In the genomic region with DNA sequence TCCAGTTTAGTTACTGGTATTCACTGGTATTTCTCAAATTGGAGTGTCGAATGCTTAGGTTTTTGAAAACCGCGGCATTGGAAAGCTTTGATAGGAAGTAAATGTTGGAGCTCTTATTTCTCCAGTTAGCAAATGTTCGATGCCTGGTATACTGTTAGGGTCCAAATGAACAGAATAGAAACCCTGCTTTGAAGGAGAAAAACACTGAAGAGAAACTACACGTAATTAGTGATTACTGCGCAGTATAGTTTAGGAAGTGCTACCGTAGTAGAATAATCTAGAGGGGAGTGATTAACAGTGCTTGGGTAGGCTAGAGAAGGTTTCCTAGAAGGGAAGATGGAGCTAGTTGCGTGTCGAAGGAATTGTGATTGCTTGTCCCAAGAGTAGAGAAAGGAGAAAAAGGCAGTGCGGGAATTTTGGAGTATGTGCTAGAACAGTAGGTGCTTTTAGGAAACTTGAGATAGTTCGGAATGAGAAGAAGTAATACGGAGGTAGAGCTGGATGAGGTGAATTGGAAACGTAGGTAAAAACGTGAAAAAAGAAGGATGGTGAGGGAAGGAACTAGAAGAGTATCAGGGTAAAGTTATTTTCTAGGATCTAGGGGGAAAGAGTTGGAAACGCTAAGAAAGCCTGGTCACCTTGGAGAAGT, we compare ENCODE assay signal across 8 cellular contexts. TPM values are rescaled to one million over a fixed set of nuclear protein-coding genes. Genes with fewer than 3 reads are reported as not detected.
DNase-seq lines count a peak whose midpoint lies in the region; ATAC-seq, FAIRE-seq and TF ChIP-seq lines count a peak whose summit lies in the region.

No MANE protein-coding gene starts in this region.

- TF ChIP-seq POLR2A in K562 (conservative IDR thresholded peaks at IDR 0.05), result no peak

- ATAC-seq in stimulated activated naive CD8-positive, alpha-beta T cell treated with anti-CD3 and anti-CD28 coated beads, Interleukin-15, Interleukin-2, amounts not matched to agents 100 U/mL and 50 U/mL, for 24 hours, result no peak
- ATAC-seq in K562 (0 out of 3 replicates have a peak, but pooled peaks have one; percentile 1), HG03159 (IDR thresholded peaks at IDR 0.05; ENCODE audit: unreplicated experiment) (no peak)

- H3K9ac ChIP-seq in K562 (ENCODE audit: insufficient read depth in 1 of 2, low read depth in 2 of 2, low read length in 2 of 2), result peak overlapping the region; percentile 96 to 99

- TF ChIP-seq RAD21 in K562 (CRISPR knock-in tag; conservative IDR thresholded peaks at IDR 0.05 in 1 of 2, IDR thresholded peaks at IDR 0.05 in 1 of 2), result no peak

- H3K9me1 ChIP-seq in K562 (ENCODE audit: control insufficient read depth, insufficient read depth, low read length), result no peaks in the 10 kb centered on the region

- POLR2A ChIA-PET in K562 (lab: Yijun Ruan, JAX), result interaction anchor here (0.7 to 3.8 kb wide), 15 partner anchors 9 to 647 kb away, joined by 3 to 20 read pairs (median 4); a partner anchor contains a TSS

- no peaks in the 10 kb centered on the region for H3K27me3 ChIP-seq in K562 (ENCODE audit: control insufficient read depth in 2 of 2, insufficient read depth in 2 of 2, low read length in 2 of 2)

- CTCF ChIA-PET in K562 (lab: Yijun Ruan, JAX; ENCODE audit: low intra/inter-chr PET ratio), result no interaction called here

- BruUV-seq in K562 (replicated peaks; lab: Mats Ljungman, UMichigan), result no TSS peak

- no peak for DNase-seq in stimulated activated naive CD8-positive, alpha-beta T cell treated with anti-CD3 and anti-CD28 coated beads, Interleukin-15, Interleukin-2, amounts not matched to agents 100 U/mL and 50 U/mL, for 24 hours
- DNase-seq in K562 (ENCODE audit: extremely low read depth in 1 of 4, low spot score in 3 of 4) (no peak), mesothelial cell of epicardium (ENCODE audit: low spot score in 2 of 2, unreplicated experiment in 2 of 2) (no peak), DMS114 treated with DMSO at 0.1 percent for 48 hours (lab: John Stamatoyannopoulos, UW; ENCODE audit: unreplicated experiment) (no peak), NCI-H82 treated with DMSO at 0.1 percent for 48 hours (lab: John Stamatoyannopoulos, UW; ENCODE audit: unreplicated experiment) (no peak), NCI-H82 (lab: John Stamatoyannopoulos, UW) (no peak)

- FAIRE-seq in K562 (lab: Jason Lieb, UNC), result no peak

- no peaks in the 10 kb centered on the region for H3K9me3 ChIP-seq in K562 (replicated peaks; ENCODE audit: control insufficient read depth, insufficient read depth, low read depth, low read length)

- H4K20me1 ChIP-seq in K562 (replicated peaks; ENCODE audit: control insufficient read depth, insufficient read depth, low read length), result peaks cover 6% of the 10 kb centered on the region; the same call in 1 of the 2 replicates

- intact Hi-C loops in K562 (cut with micrococcal nuclease), result loop anchor here (5.0 kb wide), 1 partner anchor 451 kb away; no protein-coding TSS in a partner anchor

- H3K4me1 ChIP-seq in K562 (replicated peaks in 1 of 2; ENCODE audit: control insufficient read depth in 2 of 2, insufficient read depth in 2 of 2, low read length in 2 of 2), result peaks cover 4 to 14% of the 10 kb centered on the region in 2 experiments; a peak in 4 of 5 replicates

- no peak for TF ChIP-seq EP300 in K562 (IDR thresholded peaks at IDR 0.05; ENCODE audit: low read length)

- H3K9me3 Mint-ChIP-seq in stimulated activated naive CD8-positive, alpha-beta T cell treated with anti-CD3 and anti-CD28 coated beads, Interleukin-15, Interleukin-2, amounts not matched to agents 100 ng/mL and 50 ng/mL, for 24 hours, result no peaks in the 10 kb centered on the region
- no peaks in the 10 kb centered on the region for H3K9me3 Mint-ChIP-seq in mesothelial cell of epicardium

- peak overlapping the region; percentile 99 for H3K27ac ChIP-seq in K562 (ENCODE audit: extremely low read depth, low read depth, low read length)

- H3K27ac Mint-ChIP-seq in stimulated activated naive CD8-positive, alpha-beta T cell treated with anti-CD3 and anti-CD28 coated beads, Interleukin-15, Interleukin-2, amounts not matched to agents 100 ng/mL and 50 ng/mL, for 24 hours, result peak overlapping the region; percentile 100
- H3K27ac Mint-ChIP-seq in mesothelial cell of epicardium, result peak overlapping the region; percentile 100

- no peaks in the 10 kb centered on the region for H3K27me3 Mint-ChIP-seq in stimulated activated naive CD8-positive, alpha-beta T cell treated with anti-CD3 and anti-CD28 coated beads, Interleukin-15, Interleukin-2, amounts not matched to agents 100 ng/mL and 50 ng/mL, for 24 hours
- no peaks in the 10 kb centered on the region for H3K27me3 Mint-ChIP-seq in mesothelial cell of epicardium (ENCODE audit: low read depth)

- peak overlapping the region; percentile 88 for H3K4me3 ChIP-seq in K562

- peaks cover 55% of the 10 kb centered on the region for H3K36me3 Mint-ChIP-seq in stimulated activated naive CD8-positive, alpha-beta T cell treated with anti-CD3 and anti-CD28 coated beads, Interleukin-15, Interleukin-2, amounts not matched to agents 100 ng/mL and 50 ng/mL, for 24 hours (ENCODE audit: low read depth)
- H3K36me3 Mint-ChIP-seq in mesothelial cell of epicardium, result peaks cover 5% of the 10 kb centered on the region

- peaks cover 35% of the 10 kb centered on the region for H3K36me3 ChIP-seq in K562 (ENCODE audit: control insufficient read depth, insufficient read depth, low read length)

- TF ChIP-seq CTCF in K562 (IDR thresholded peaks at IDR 0.05 in 2 of 3, conservative IDR thresholded peaks at IDR 0.05 in 1 of 3; ENCODE audit: insufficient read depth in 2 of 3, low read depth in 1 of 3, low read length in 3 of 3) (no peak), mesothelial cell of epicardium (IDR thresholded peaks at IDR 0.05; ENCODE audit: unreplicated experiment) (no peak)

- peaks cover 61% of the 10 kb centered on the region for H3K4me1 Mint-ChIP-seq in stimulated activated naive CD8-positive, alpha-beta T cell treated with anti-CD3 and anti-CD28 coated beads, Interleukin-15, Interleukin-2, amounts not matched to agents 100 ng/mL and 50 ng/mL, for 24 hours (ENCODE audit: low read depth)
- peaks cover 36% of the 10 kb centered on the region for H3K4me1 Mint-ChIP-seq in mesothelial cell of epicardium

- peak overlapping the region; percentile 95 for H3K4me2 ChIP-seq in K562 (ENCODE audit: insufficient read depth, low read length)

- H3K4me3 Mint-ChIP-seq in stimulated activated naive CD8-positive, alpha-beta T cell treated with anti-CD3 and anti-CD28 coated beads, Interleukin-15, Interleukin-2, amounts not matched to agents 100 ng/mL and 50 ng/mL, for 24 hours, result peak overlapping the region; percentile 97
- peak overlapping the region; percentile 99 for H3K4me3 Mint-ChIP-seq in mesothelial cell of epicardium

- H2AFZ ChIP-seq in K562 (ENCODE audit: low read depth, low read length), result peak overlapping the region; percentile 95

- peaks cover 87% of the 10 kb centered on the region for H3K79me2 ChIP-seq in K562 (ENCODE audit: control insufficient read depth, insufficient read depth, low read length)

- under 1% methylated on average over 15 of the region's 15 CpGs for WGBS in K562 (ENCODE audit: insufficient coverage, low coverage, missing lambda C conversion rate)

- in situ Hi-C loops in K562 (cut with MboI), result no loop called here

TF ChIP-seq in K562, 482 proteins besides CTCF, POLR2A, EP300 and RAD21 (continues in another document):
- TF ChIP-seq THRAP3 (IDR thresholded peaks at IDR 0.05; ENCODE audit: borderline replicate concordance), result 0 out of 2 replicates have a peak, but pooled peaks have one; percentile 43
- TF ChIP-seq XRCC4 (IDR thresholded peaks at IDR 0.05; ENCODE audit: extremely low read depth, insufficient read depth, insufficient read length), result no peak
- 0 out of 2 replicates have a peak, but pooled peaks have one; percentile 33 for TF ChIP-seq OTX1 (CRISPR knock-in tag; IDR thresholded peaks at IDR 0.05)

RNA-seq across cellular contexts. Expression of a gene that starts 1.2 kb away (rescaled TPM):
- 28.8 and 122 TPM in 2 replicates for total RNA-seq in K562 (2011; cell fraction: chromatin; rRNA removed; ENCODE audit: low replicate concordance)
- 16.0 and 21.6 TPM in 2 replicates for total RNA-seq in K562 (2011; cell fraction: nucleolus; rRNA removed)
- 36.4 and 64.2 TPM in 2 replicates for total RNA-seq in K562 (2011; cell fraction: nucleoplasm; rRNA removed)
- total RNA-seq in K562 (2014; rRNA removed) (50.7 and 62.7 TPM in 2 replicates), K562 (2014; rRNA removed; fragmentation: Illumina TruSeq; extraction: Trizol) (85.3 and 103 TPM in 2 replicates), K562 (2015; rRNA removed; fragmentation: Illumina TruSeq; extraction: Trizol) (71.0 and 81.5 TPM in 2 replicates), K562 (2021) (65.2 and 66.4 TPM in 2 replicates), mesothelial cell of epicardium (74.2 to 78.3 TPM (median 75.5 TPM) in 3 replicates)
- polyA plus RNA-seq in K562 (2011; rRNA removed) (76.5 and 88.1 TPM in 2 replicates), K562 (2014; fragmentation: Illumina TruSeq; extraction: Trizol) (67.3 and 74.3 TPM in 2 replicates), K562 (2014; fragmentation: Nextera tagmentation; extraction: Ambion mirVana) (10 to 100 TPM; 25.1 to 33.9 TPM), K562 (2014; rRNA removed) (47.5 and 54.3 TPM in 2 replicates)
- polyA plus RNA-seq in K562 (2011; cell fraction: cytosol; rRNA removed), result 26.5 and 37.3 TPM in 2 replicates
- 36.1 and 55.6 TPM in 2 replicates for polyA plus RNA-seq in K562 (2011; cell fraction: nucleus; rRNA removed)
- polyA plus RNA-seq in K562 (2012), result 50.5 and 75.0 TPM in 2 replicates
- 101 and 113 TPM in 2 replicates for polyA minus RNA-seq in K562 (2011; rRNA and poly(A)+ RNA removed)
- polyA minus RNA-seq in K562 (2011; cell fraction: cytosol; rRNA and poly(A)+ RNA removed), result 27.6 and 43.8 TPM in 2 replicates
- polyA minus RNA-seq in K562 (2011; cell fraction: nucleus; rRNA and poly(A)+ RNA removed), result 37.0 and 69.0 TPM in 2 replicates

RNA-seq across cellular contexts. Expression of a gene that starts 1.9 kb away (rescaled TPM):
- 65.3 and 224 TPM in 2 replicates for total RNA-seq in K562 (2011; cell fraction: chromatin; rRNA removed; ENCODE audit: low replicate concordance)
- total RNA-seq in K562 (2011; cell fraction: nucleolus; rRNA removed), result 35.2 and 52.4 TPM in 2 replicates
- total RNA-seq in K562 (2011; cell fraction: nucleoplasm; rRNA removed), result 64.7 and 73.8 TPM in 2 replicates
- total RNA-seq in K562 (2014; rRNA removed) (24.6 and 25.6 TPM in 2 replicates), K562 (2014; rRNA removed; fragmentation: Illumina TruSeq; extraction: Trizol) (46.8 and 56.4 TPM in 2 replicates), K562 (2015; rRNA removed; fragmentation: Illumina TruSeq; extraction: Trizol) (42.4 and 48.9 TPM in 2 replicates), K562 (2021) (28.4 and 33.9 TPM in 2 replicates), mesothelial cell of epicardium (37.3 to 46.1 TPM (median 38.7 TPM) in 3 replicates)
- polyA plus RNA-seq in K562 (2011; rRNA removed) (60.0 and 62.6 TPM in 2 replicates), K562 (2014; fragmentation: Illumina TruSeq; extraction: Trizol) (35.0 and 36.2 TPM in 2 replicates), K562 (2014; fragmentation: Nextera tagmentation; extraction: Ambion mirVana) (10 to 100 TPM; 22.5 to 23.7 TPM), K562 (2014; rRNA removed) (32.9 and 51.1 TPM in 2 replicates)
- polyA plus RNA-seq in K562 (2011; cell fraction: cytosol; rRNA removed), result 6.0 and 14.0 TPM in 2 replicates
- 92.7 and 160 TPM in 2 replicates for polyA plus RNA-seq in K562 (2011; cell fraction: nucleus; rRNA removed)
- 19.1 and 27.1 TPM in 2 replicates for polyA plus RNA-seq in K562 (2012)
- polyA minus RNA-seq in K562 (2011; rRNA and poly(A)+ RNA removed), result 73.2 and 83.6 TPM in 2 replicates
- polyA minus RNA-seq in K562 (2011; cell fraction: cytosol; rRNA and poly(A)+ RNA removed), result 13.8 and 16.7 TPM in 2 replicates
- 59.1 and 144 TPM in 2 replicates for polyA minus RNA-seq in K562 (2011; cell fraction: nucleus; rRNA and poly(A)+ RNA removed)
